ENCODE assay signal across 21 cellular contexts in genomic region chr5:4699592-4699991, GRCh38.
"Had no signal": no experiment of that assay in that cellular context is flagged by ENCODE, and none has a peak within 500 bp of the region (broad histone marks: within the 10 kb centered on the region; RNA-seq: fewer than 3 reads in every experiment).

No MANE protein-coding gene starts in this region.

- H3K36me3 Mint-ChIP-seq: activated CD8-positive, alpha-beta memory T cell treated with anti-CD3 and anti-CD28 coated beads, Interleukin-2, amount 10 ng/mL, durations not matched to agents 7 days and 5 days; activated naive CD8-positive, alpha-beta T cell treated with anti-CD3 and anti-CD28 coated beads for 36 hours; immature natural killer cell; naive thymus-derived CD4-positive, alpha-beta T cell had no signal

- ATAC-seq: activated CD8-positive, alpha-beta memory T cell treated with anti-CD3 and anti-CD28 coated beads, Interleukin-2, amount 10 ng/mL, durations not matched to agents 7 days and 5 days; activated T-helper 17 cell treated with anti-CD3 and anti-CD28 coated beads, Interleukin-2, amount 50 U/mL, for 72 hours; gastroesophageal sphincter; mucosa of descending colon; naive thymus-derived CD4-positive, alpha-beta T cell had no signal

- H3K9me3 ChIP-seq: esophagus muscularis mucosa, neutrophil, pancreas had no signal

- DNase-seq: activated CD4-positive, alpha-beta memory T cell treated with anti-CD3 and anti-CD28 coated beads, Interleukin-2, amount 10 ng/mL, durations not matched to agents 7 days and 5 days; activated CD4-positive, CD25-positive, alpha-beta regulatory T cell; activated CD8-positive, alpha-beta memory T cell treated with anti-CD3 and anti-CD28 coated beads, Interleukin-2, amount 10 ng/mL, durations not matched to agents 7 days and 5 days; activated naive CD4-positive, alpha-beta T cell; activated naive CD8-positive, alpha-beta T cell treated with anti-CD3 and anti-CD28 coated beads for 36 hours; amniotic stem cell; dermis blood vessel endothelial cell; effector memory CD4-positive, alpha-beta T cell; naive thymus-derived CD4-positive, alpha-beta T cell; stimulated activated CD4-positive, alpha-beta T cell treated with anti-CD3 and anti-CD28 coated beads, Interleukin-2, amount 100 ng/mL, for 48 hours had no signal

- H3K27ac ChIP-seq: cardiac muscle cell, esophagus muscularis mucosa, gastroesophageal sphincter, heart right ventricle, neutrophil, pancreas had no signal

- H3K4me3 ChIP-seq: cardiac muscle cell, esophagus muscularis mucosa, gastroesophageal sphincter, heart right ventricle, mucosa of descending colon, pancreas, skin epidermis had no signal

- H3K4me3 Mint-ChIP-seq: activated CD4-positive, alpha-beta memory T cell treated with anti-CD3 and anti-CD28 coated beads, Interleukin-2, amount 10 ng/mL, durations not matched to agents 7 days and 5 days; activated CD8-positive, alpha-beta memory T cell treated with anti-CD3 and anti-CD28 coated beads, Interleukin-2, amount 10 ng/mL, durations not matched to agents 7 days and 5 days; activated naive CD8-positive, alpha-beta T cell treated with anti-CD3 and anti-CD28 coated beads for 36 hours; activated T-helper 17 cell treated with anti-CD3 and anti-CD28 coated beads, Interleukin-2, amount 50 U/mL, for 72 hours; immature natural killer cell; naive thymus-derived CD4-positive, alpha-beta T cell; stimulated activated naive CD8-positive, alpha-beta T cell treated with anti-CD3 and anti-CD28 coated beads, Interleukin-15, Interleukin-2, amounts not matched to agents 100 ng/mL and 50 ng/mL, for 24 hours had no signal

- H3K27ac Mint-ChIP-seq: activated CD4-positive, alpha-beta memory T cell treated with anti-CD3 and anti-CD28 coated beads, Interleukin-2, amount 10 ng/mL, durations not matched to agents 7 days and 5 days; activated CD8-positive, alpha-beta memory T cell treated with anti-CD3 and anti-CD28 coated beads, Interleukin-2, amount 10 ng/mL, durations not matched to agents 7 days and 5 days; activated naive CD8-positive, alpha-beta T cell treated with anti-CD3 and anti-CD28 coated beads for 36 hours; activated T-helper 17 cell treated with anti-CD3 and anti-CD28 coated beads, Interleukin-2, amount 50 U/mL, for 72 hours; immature natural killer cell; naive thymus-derived CD4-positive, alpha-beta T cell; stimulated activated naive CD8-positive, alpha-beta T cell treated with anti-CD3 and anti-CD28 coated beads, Interleukin-15, Interleukin-2, amounts not matched to agents 100 ng/mL and 50 ng/mL, for 24 hours had no signal

- H3K36me3 ChIP-seq: cardiac muscle cell, esophagus muscularis mucosa, gastroesophageal sphincter, heart right ventricle, neutrophil, pancreas had no signal

- H3K27me3 Mint-ChIP-seq: activated CD4-positive, alpha-beta memory T cell treated with anti-CD3 and anti-CD28 coated beads, Interleukin-2, amount 10 ng/mL, durations not matched to agents 7 days and 5 days; activated CD8-positive, alpha-beta memory T cell treated with anti-CD3 and anti-CD28 coated beads, Interleukin-2, amount 10 ng/mL, durations not matched to agents 7 days and 5 days; activated naive CD8-positive, alpha-beta T cell treated with anti-CD3 and anti-CD28 coated beads for 36 hours; activated T-helper 17 cell treated with anti-CD3 and anti-CD28 coated beads, Interleukin-2, amount 50 U/mL, for 72 hours; naive thymus-derived CD4-positive, alpha-beta T cell; stimulated activated naive CD8-positive, alpha-beta T cell treated with anti-CD3 and anti-CD28 coated beads, Interleukin-15, Interleukin-2, amounts not matched to agents 100 ng/mL and 50 ng/mL, for 24 hours had no signal

- H3K27me3 ChIP-seq: cardiac muscle cell, esophagus muscularis mucosa, gastroesophageal sphincter, neutrophil had no signal

- H3K4me1 ChIP-seq: esophagus muscularis mucosa, gastroesophageal sphincter had no signal

- H3K4me1 Mint-ChIP-seq: activated CD4-positive, alpha-beta memory T cell treated with anti-CD3 and anti-CD28 coated beads, Interleukin-2, amount 10 ng/mL, durations not matched to agents 7 days and 5 days; activated CD8-positive, alpha-beta memory T cell treated with anti-CD3 and anti-CD28 coated beads, Interleukin-2, amount 10 ng/mL, durations not matched to agents 7 days and 5 days; activated naive CD8-positive, alpha-beta T cell treated with anti-CD3 and anti-CD28 coated beads for 36 hours; activated T-helper 17 cell treated with anti-CD3 and anti-CD28 coated beads, Interleukin-2, amount 50 U/mL, for 72 hours; immature natural killer cell; naive thymus-derived CD4-positive, alpha-beta T cell had no signal
